ENCODE assay signal across 18 cellular contexts in genomic region chr7:74179935-74180604, GRCh38. TPM values are rescaled to one million over a fixed set of nuclear protein-coding genes. Genes with fewer than 3 reads are reported as not detected.
DNase-seq lines count a peak whose midpoint lies in the region; ATAC-seq and TF ChIP-seq lines count a peak whose summit lies in the region.
"Had no signal": no experiment of that assay in that cellular context is flagged by ENCODE, and none has a peak within 500 bp of the region (broad histone marks: within the 10 kb centered on the region; RNA-seq: fewer than 3 reads in every experiment).

No MANE protein-coding gene starts in this region.

- H3K4me1 Mint-ChIP-seq in stimulated activated naive CD8-positive, alpha-beta T cell treated with anti-CD3 and anti-CD28 coated beads, Interleukin-15, Interleukin-2, amounts not matched to agents 100 ng/mL and 50 ng/mL, for 24 hours (ENCODE audit: low read depth) = peaks cover 92% of the 10 kb centered on the region
- H3K4me1 Mint-ChIP-seq in T-helper 17 cell (peaks cover 66% of the 10 kb centered on the region), neural crest cell (peaks cover 38% of the 10 kb centered on the region)

- H3K4me3 Mint-ChIP-seq in stimulated activated naive CD8-positive, alpha-beta T cell treated with anti-CD3 and anti-CD28 coated beads, Interleukin-15, Interleukin-2, amounts not matched to agents 100 ng/mL and 50 ng/mL, for 24 hours = peak overlapping the region; percentile 19
- no peak overlapping the region for H3K4me3 Mint-ChIP-seq in T-helper 17 cell
- peak overlapping the region; percentile 23 for H3K4me3 Mint-ChIP-seq in neural crest cell
- H3K4me3 Mint-ChIP-seq: neural progenitor cell; T-helper 1 cell treated with Interleukin-12 subunit alpha and Interleukin-12 subunit beta and Interleukin-4 antibody, amounts not matched to agents 30 μg/mL and 1 μg/mL, for 36 hours had no signal

- no peaks in the 10 kb centered on the region for H3K27me3 Mint-ChIP-seq in stimulated activated naive CD8-positive, alpha-beta T cell treated with anti-CD3 and anti-CD28 coated beads, Interleukin-15, Interleukin-2, amounts not matched to agents 100 ng/mL and 50 ng/mL, for 24 hours
- H3K27me3 Mint-ChIP-seq in T-helper 17 cell = no peaks in the 10 kb centered on the region
- no peaks in the 10 kb centered on the region for H3K27me3 Mint-ChIP-seq in neural crest cell (ENCODE audit: low read depth)

- TF ChIP-seq CTCF in neural crest cell (conservative IDR thresholded peaks at IDR 0.05) (no peak), GM13977 (IDR thresholded peaks at IDR 0.05; ENCODE audit: extremely low read depth, insufficient read depth, missing control alignments) (no peak)

- in situ Hi-C loops in GM13977 (cut with MboI; ENCODE audit: low pct_unique_long_range_greater_than_20kb, low sequenced_read_pairs, unreplicated experiment) = loop anchor here (25.0 kb wide), 1 partner anchor 93 kb away; the partner anchor contains the start of gene LIMK1

- no peak for ATAC-seq in stimulated activated naive CD8-positive, alpha-beta T cell treated with anti-CD3 and anti-CD28 coated beads, Interleukin-15, Interleukin-2, amounts not matched to agents 100 U/mL and 50 U/mL, for 24 hours
- no peak for ATAC-seq in T-helper 17 cell

- H3K27ac Mint-ChIP-seq in stimulated activated naive CD8-positive, alpha-beta T cell treated with anti-CD3 and anti-CD28 coated beads, Interleukin-15, Interleukin-2, amounts not matched to agents 100 ng/mL and 50 ng/mL, for 24 hours = peak overlapping the region; percentile 33
- H3K27ac Mint-ChIP-seq in T-helper 17 cell (peak overlapping the region; percentile 11), neural crest cell (ENCODE audit: unreplicated experiment) (no peak overlapping the region)
- H3K27ac Mint-ChIP-seq: neural progenitor cell; T-helper 1 cell treated with Interleukin-12 subunit alpha and Interleukin-12 subunit beta and Interleukin-4 antibody, amounts not matched to agents 30 μg/mL and 1 μg/mL, for 36 hours had no signal

- no peak for DNase-seq in stimulated activated naive CD8-positive, alpha-beta T cell treated with anti-CD3 and anti-CD28 coated beads, Interleukin-15, Interleukin-2, amounts not matched to agents 100 U/mL and 50 U/mL, for 24 hours
- no peak for DNase-seq in T-helper 17 cell
- no peak for DNase-seq in neural crest cell (ENCODE audit: low read depth, low spot score)
- DNase-seq in SKM-1 (lab: John Stamatoyannopoulos, UW; ENCODE audit: unreplicated experiment) = no peak
- DNase-seq in activated gamma-delta T cell (lab: John Stamatoyannopoulos, UW) = no peak
- DNase-seq in GM13977 (ENCODE audit: low spot score) = no peak
- no peak for DNase-seq in CD1c-positive myeloid dendritic cell (ENCODE audit: extremely low spot score)
- DNase-seq: activated CD8-positive, alpha-beta memory T cell treated with anti-CD3 and anti-CD28 coated beads for 24 hours; foreskin fibroblast; NCI-H1092 treated with DMSO at 0.1 percent for 48 hours; NCI-H526; SHP77; stimulated activated CD4-positive, alpha-beta T cell treated with anti-CD3 and anti-CD28 coated beads, Interleukin-15, amount 100 ng/mL, for 24 hours; stimulated activated naive CD4-positive, alpha-beta T cell; WERI-Rb-1 had no signal

- H3K9me3 ChIP-seq in T-helper 17 cell (ENCODE audit: control insufficient read depth, low read length, poor library complexity, severe bottlenecking) = no peaks in the 10 kb centered on the region

- H3K36me3 Mint-ChIP-seq in stimulated activated naive CD8-positive, alpha-beta T cell treated with anti-CD3 and anti-CD28 coated beads, Interleukin-15, Interleukin-2, amounts not matched to agents 100 ng/mL and 50 ng/mL, for 24 hours (ENCODE audit: low read depth) = peaks cover 84% of the 10 kb centered on the region
- H3K36me3 Mint-ChIP-seq in T-helper 17 cell (ENCODE audit: low read depth) (no peaks in the 10 kb centered on the region), neural crest cell (ENCODE audit: low read depth) (peaks cover 3% of the 10 kb centered on the region)

- no peaks in the 10 kb centered on the region for H3K9me3 Mint-ChIP-seq in stimulated activated naive CD8-positive, alpha-beta T cell treated with anti-CD3 and anti-CD28 coated beads, Interleukin-15, Interleukin-2, amounts not matched to agents 100 ng/mL and 50 ng/mL, for 24 hours
- H3K9me3 Mint-ChIP-seq in neural crest cell = no peaks in the 10 kb centered on the region
- H3K9me3 Mint-ChIP-seq: neural progenitor cell; T-helper 1 cell treated with Interleukin-12 subunit alpha and Interleukin-12 subunit beta and Interleukin-4 antibody, amounts not matched to agents 30 μg/mL and 1 μg/mL, for 36 hours had no signal

RNA-seq across cellular contexts. Expression of gene EIF4H, which starts 5.9 kb away (rescaled TPM):
- total RNA-seq in T-helper 17 cell = 100 to 1,000 TPM; 242 to 255 TPM
- total RNA-seq in neural crest cell = 295 and 298 TPM in 2 replicates

RNA-seq across cellular contexts. Expression of gene LAT2, which starts 29.7 kb away (rescaled TPM):
- total RNA-seq in T-helper 17 cell = 1 to 10 TPM; 2.2 to 8.6 TPM
- total RNA-seq in neural crest cell = 0.82 and 1.1 TPM in 2 replicates
